Comparison of ENCODE assay signal across 20 cellular contexts in genomic region chr7:151864561-151864960, GRCh38.
"Had no signal": no experiment of that assay in that cellular context is flagged by ENCODE, and none has a peak within 500 bp of the region (broad histone marks: within the 10 kb centered on the region; RNA-seq: fewer than 3 reads in every experiment).

No MANE protein-coding gene starts in this region.

- H3K27ac Mint-ChIP-seq: activated CD4-positive, alpha-beta T cell treated with anti-CD3 and anti-CD28 coated beads, Interleukin-2, amount 10 ng/mL, durations not matched to agents 7 days and 5 days; activated CD8-positive, alpha-beta memory T cell treated with anti-CD3 and anti-CD28 coated beads, Interleukin-2, amount 10 ng/mL, durations not matched to agents 7 days and 5 days; activated CD8-positive, alpha-beta T cell treated with anti-CD3 and anti-CD28 coated beads for 36 hours; nephron progenitor cell; T-helper 2 cell treated with Interferon-gamma antibody and Interleukin-4, amounts not matched to agents 5 μg/mL and 100 μg/mL, for 36 hours had no signal

- H3K27ac ChIP-seq: body of pancreas, pancreas, psoas muscle, right atrium auricular region, transverse colon, VCaP had no signal

- H3K9me3 ChIP-seq: body of pancreas, pancreas, psoas muscle, right atrium auricular region, transverse colon had no signal

- H3K4me3 Mint-ChIP-seq: activated CD4-positive, alpha-beta T cell treated with anti-CD3 and anti-CD28 coated beads, Interleukin-2, amount 10 ng/mL, durations not matched to agents 7 days and 5 days; activated CD8-positive, alpha-beta memory T cell treated with anti-CD3 and anti-CD28 coated beads, Interleukin-2, amount 10 ng/mL, durations not matched to agents 7 days and 5 days; activated CD8-positive, alpha-beta T cell treated with anti-CD3 and anti-CD28 coated beads for 36 hours; activated naive CD4-positive, alpha-beta T cell treated with anti-CD3 and anti-CD28 coated beads, Interleukin-2, amount 50 U/mL, for 24 hours; dendritic cell treated with granulocyte-macrophage colony-stimulating factor and Interleukin-4, amounts not matched to agents 40 ng/mL and 50 ng/mL, for 4 days; nephron progenitor cell; T-helper 2 cell treated with Interferon-gamma antibody and Interleukin-4, amounts not matched to agents 5 μg/mL and 100 μg/mL, for 36 hours had no signal

- H3K36me3 ChIP-seq: pancreas, right atrium auricular region, transverse colon had no signal

- H3K27me3 ChIP-seq: body of pancreas, pancreas, right atrium auricular region, transverse colon had no signal

- H3K9me3 Mint-ChIP-seq: activated CD4-positive, alpha-beta T cell treated with anti-CD3 and anti-CD28 coated beads, Interleukin-2, amount 10 ng/mL, durations not matched to agents 7 days and 5 days; activated CD8-positive, alpha-beta T cell treated with anti-CD3 and anti-CD28 coated beads for 36 hours; activated naive CD4-positive, alpha-beta T cell treated with anti-CD3 and anti-CD28 coated beads, Interleukin-2, amount 50 U/mL, for 24 hours; dendritic cell treated with granulocyte-macrophage colony-stimulating factor and Interleukin-4, amounts not matched to agents 40 ng/mL and 50 ng/mL, for 4 days; nephron progenitor cell; T-helper 2 cell treated with Interferon-gamma antibody and Interleukin-4, amounts not matched to agents 5 μg/mL and 100 μg/mL, for 36 hours had no signal

- H3K4me3 ChIP-seq: body of pancreas, pancreas, psoas muscle, right atrium auricular region, transverse colon had no signal

- DNase-seq: activated CD4-positive, alpha-beta T cell treated with anti-CD3 and anti-CD28 coated beads, Interleukin-2, amount 10 ng/mL, durations not matched to agents 7 days and 5 days; activated CD4-positive, CD25-positive, alpha-beta regulatory T cell treated with anti-CD3 and anti-CD28 coated beads, Interleukin-2, amount 50 U/mL, for 72 hours; activated CD8-positive, alpha-beta memory T cell treated with anti-CD3 and anti-CD28 coated beads, Interleukin-2, amount 10 ng/mL, durations not matched to agents 7 days and 5 days; activated CD8-positive, alpha-beta T cell treated with anti-CD3 and anti-CD28 coated beads for 36 hours; activated gamma-delta T cell treated with Interleukin-2 at 50 U/mL for 16 hours; activated T-cell treated with anti-CD3 and anti-CD28 coated beads for 4 hours; body of pancreas; effector CD4-positive, alpha-beta T cell; mesenchymal stem cell; nephron progenitor cell; psoas muscle; stimulated activated CD4-positive, alpha-beta T cell treated with anti-CD3 and anti-CD28 coated beads, Interleukin-12 subunit alpha, Interleukin-12 subunit beta, amount 100 ng/mL, for 4 hours; stimulated activated CD4-positive, alpha-beta T cell treated with anti-CD3 and anti-CD28 coated beads, Interleukin-4, amount 100 ng/mL, for 4 hours; transverse colon had no signal

- H3K27me3 Mint-ChIP-seq: activated CD4-positive, alpha-beta T cell treated with anti-CD3 and anti-CD28 coated beads, Interleukin-2, amount 10 ng/mL, durations not matched to agents 7 days and 5 days; activated CD8-positive, alpha-beta memory T cell treated with anti-CD3 and anti-CD28 coated beads, Interleukin-2, amount 10 ng/mL, durations not matched to agents 7 days and 5 days; activated CD8-positive, alpha-beta T cell treated with anti-CD3 and anti-CD28 coated beads for 36 hours; activated naive CD4-positive, alpha-beta T cell treated with anti-CD3 and anti-CD28 coated beads, Interleukin-2, amount 50 U/mL, for 24 hours; dendritic cell treated with granulocyte-macrophage colony-stimulating factor and Interleukin-4, amounts not matched to agents 40 ng/mL and 50 ng/mL, for 4 days had no signal

- H3K4me1 Mint-ChIP-seq: activated CD4-positive, alpha-beta T cell treated with anti-CD3 and anti-CD28 coated beads, Interleukin-2, amount 10 ng/mL, durations not matched to agents 7 days and 5 days; activated CD8-positive, alpha-beta memory T cell treated with anti-CD3 and anti-CD28 coated beads, Interleukin-2, amount 10 ng/mL, durations not matched to agents 7 days and 5 days had no signal

- ATAC-seq: activated CD8-positive, alpha-beta memory T cell treated with anti-CD3 and anti-CD28 coated beads, Interleukin-2, amount 10 ng/mL, durations not matched to agents 7 days and 5 days; activated CD8-positive, alpha-beta T cell treated with anti-CD3 and anti-CD28 coated beads for 36 hours; body of pancreas; pancreas; psoas muscle had no signal

- H3K36me3 Mint-ChIP-seq: activated CD8-positive, alpha-beta memory T cell treated with anti-CD3 and anti-CD28 coated beads, Interleukin-2, amount 10 ng/mL, durations not matched to agents 7 days and 5 days; activated naive CD4-positive, alpha-beta T cell treated with anti-CD3 and anti-CD28 coated beads, Interleukin-2, amount 50 U/mL, for 24 hours had no signal
